In the genomic region with DNA sequence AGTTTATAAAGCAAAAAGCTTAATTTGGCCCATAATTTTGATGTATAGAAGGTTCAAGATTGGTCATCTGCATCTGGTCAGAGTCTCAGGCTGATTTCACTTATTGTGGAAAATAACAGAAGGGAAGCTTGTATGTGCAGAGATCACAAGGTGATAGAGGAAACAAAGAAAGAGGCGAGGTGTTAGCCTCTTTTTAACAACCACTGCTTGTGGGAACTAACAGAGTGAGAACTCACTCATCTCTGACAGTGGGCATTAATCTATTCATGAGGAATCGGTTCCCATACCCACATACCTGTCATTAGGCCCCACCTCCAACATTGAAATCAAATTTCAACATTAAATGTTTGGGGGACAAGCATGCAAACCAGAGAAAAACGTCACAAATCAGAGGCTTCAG, we compare ENCODE assay signal across 26 cellular contexts.
DNase-seq lines count a peak whose midpoint lies in the region; ATAC-seq, FAIRE-seq and TF ChIP-seq lines count a peak whose summit lies in the region.
"Had no signal": no experiment of that assay in that cellular context is flagged by ENCODE, and none has a peak within 500 bp of the region (broad histone marks: within the 10 kb centered on the region; RNA-seq: fewer than 3 reads in every experiment).

No MANE protein-coding gene starts in this region.

- WGBS in GM12878 (ENCODE audit: insufficient coverage, insufficient replicate concordance, low lambda C conversion rate, missing lambda C conversion rate): 0% methylated on average over 3 of the region's 3 CpGs
- WGBS in H1 (ENCODE audit: extremely low coverage in 1 of 2, insufficient coverage in 1 of 2, insufficient read length in 1 of 2, insufficient replicate concordance in 2 of 2, low coverage in 1 of 2, low lambda C conversion rate in 2 of 2, missing lambda C conversion rate in 1 of 2), 2 experiments: 61% methylated on average over 3 of the region's 3 CpGs; no CpG with 5 or more reads in 1 of the 2 experiments

- RAD21 ChIA-PET in GM12878 (lab: Charles Lee; ENCODE audit: unreplicated experiment): interaction anchor here (0.7 kb wide), 1 partner anchor 217 kb away, joined by 3 read pairs; no protein-coding TSS in a partner anchor

- SMC1A ChIA-PET in GM12878 (lab: Charles Lee; ENCODE audit: uncharacterized antibody, unreplicated experiment): interaction anchor here (1.0 kb wide), 1 partner anchor 116 kb away, joined by 3 read pairs; no protein-coding TSS in a partner anchor

- H2BK120ac ChIP-seq in H1 (replicated peaks; ENCODE audit: low read depth, low read length): no peak overlapping the region

- TF ChIP-seq CTCF in natural killer cell (IDR thresholded peaks at IDR 0.05) (no peak), GM12878 (IDR thresholded peaks at IDR 0.05 in 2 of 3, conservative IDR thresholded peaks at IDR 0.05 in 1 of 3; ENCODE audit: control insufficient read depth in 2 of 3, extremely low read depth in 1 of 3, insufficient read depth in 1 of 3, low read depth in 3 of 3, low read length in 3 of 3) (no peak), H1 (IDR thresholded peaks at IDR 0.05; ENCODE audit: control extremely low read depth in 1 of 3, insufficient read depth in 1 of 3, low read depth in 1 of 3, low read length in 3 of 3) (no peak)

- H3K4me1 Mint-ChIP-seq in natural killer cell: peaks cover 5% of the 10 kb centered on the region in 2 donors
- no peaks in the 10 kb centered on the region for H3K4me1 Mint-ChIP-seq in natural killer cell treated with Interleukin-12 subunit alpha and Interleukin-12 subunit beta and Interleukin-15 and Interleukin-18, amount 100 ng/mL, for 72 hours (ENCODE audit: low read depth in 2 of 2)
- H3K4me1 Mint-ChIP-seq: B cell had no signal

- H3K79me2 ChIP-seq in GM12878 (ENCODE audit: control insufficient read depth, insufficient read depth, low read length) (no peaks in the 10 kb centered on the region), H1 (ENCODE audit: control insufficient read depth in 1 of 2, insufficient read depth in 2 of 2, low read length in 2 of 2) (no peaks in the 10 kb centered on the region)

- H2BK20ac ChIP-seq in H1 (ENCODE audit: low read length): no peak overlapping the region

- H3K9me3 Mint-ChIP-seq in natural killer cell: peaks cover 2 to 6% of the 10 kb centered on the region in 2 donors
- no peaks in the 10 kb centered on the region for H3K9me3 Mint-ChIP-seq in natural killer cell treated with Interleukin-12 subunit alpha and Interleukin-12 subunit beta and Interleukin-15 and Interleukin-18, amount 100 ng/mL, for 72 hours

- H4K5ac ChIP-seq in H1 (ENCODE audit: insufficient read length, low read depth, low read length): no peak overlapping the region

- H2BK12ac ChIP-seq in H1 (ENCODE audit: low read depth, low read length): no peak overlapping the region

- TF ChIP-seq EP300 in GM12878 (IDR thresholded peaks at IDR 0.05; ENCODE audit: borderline replicate concordance in 1 of 2, control insufficient read depth in 1 of 2, low read depth in 2 of 2, low read length in 2 of 2): no peak
- no peak for TF ChIP-seq EP300 in H1 (IDR thresholded peaks at IDR 0.05; ENCODE audit: borderline replicate concordance in 1 of 2, low read depth in 2 of 2, low read length in 2 of 2)

- H2BK5ac ChIP-seq in H1 (ENCODE audit: low read depth, low read length): no peak overlapping the region

- no peak overlapping the region for H3K4ac ChIP-seq in H1 (replicated peaks; ENCODE audit: insufficient read length, low read depth, low read length)

- CTCF ChIA-PET in GM12878 (lab: Yijun Ruan, JAX): no interaction called here
- CTCF ChIA-PET in H1 (lab: Charles Lee; ENCODE audit: partially characterized antibody): interaction anchor here (0.6 kb wide), 1 partner anchor 26 kb away, joined by 3 read pairs; no protein-coding TSS in a partner anchor

- no peak overlapping the region for H4K8ac ChIP-seq in H1 (ENCODE audit: extremely low read depth, insufficient read depth, low read length)

- no peaks in the 10 kb centered on the region for H3K27me3 ChIP-seq in GM12878 (replicated peaks in 1 of 2; ENCODE audit: control insufficient read depth in 2 of 2, insufficient read depth in 2 of 2, low read length in 1 of 2)
- no peaks in the 10 kb centered on the region for H3K27me3 ChIP-seq in H1 (replicated peaks in 1 of 4; ENCODE audit: control insufficient read depth in 3 of 4, extremely low read depth in 1 of 4, insufficient read depth in 3 of 4, low read length in 3 of 4)
- H3K27me3 ChIP-seq: BLaER1 treated with 17β-estradiol and CSF1 and Interleukin-3, amounts not matched to agents 10 nM and 100 nM had no signal

- intact Hi-C loops in natural killer cell (cut with micrococcal nuclease) (no loop called here), GM12878 (cut with micrococcal nuclease; ENCODE audit: unreplicated experiment) (loop anchor here (10.0 kb wide), 1 partner anchor 511 kb away; no protein-coding TSS in a partner anchor)

- no peak overlapping the region for H3K4me2 ChIP-seq in GM12878 (ENCODE audit: control insufficient read depth, insufficient read depth)
- no peak overlapping the region for H3K4me2 ChIP-seq in H1 (ENCODE audit: insufficient read depth in 1 of 2, low read depth in 2 of 2, low read length in 2 of 2)
- H3K4me2 ChIP-seq: A549; BLaER1 treated with 17β-estradiol and CSF1 and Interleukin-3, amounts not matched to agents 10 nM and 100 nM had no signal

- H3K27ac ChIP-seq in GM12878 (ENCODE audit: control insufficient read depth, insufficient read depth) (no peak overlapping the region), H1 (ENCODE audit: low read depth, low read length) (no peak overlapping the region)
- H3K27ac ChIP-seq: 22Rv1; A549; BLaER1 treated with 17β-estradiol and CSF1 and Interleukin-3, amounts not matched to agents 10 nM and 100 nM; C4-2B had no signal

- peak overlapping the region in 1 of 2 donors; percentile 65 for H3K27ac Mint-ChIP-seq in natural killer cell
- H3K27ac Mint-ChIP-seq in natural killer cell treated with Interleukin-12 subunit alpha and Interleukin-12 subunit beta and Interleukin-15 and Interleukin-18, amount 100 ng/mL, for 72 hours: no peak overlapping the region
- H3K27ac Mint-ChIP-seq: B cell; CD4-positive, alpha-beta memory T cell; CD4-positive, CD25-positive, alpha-beta regulatory T cell; CD8-positive, alpha-beta memory T cell had no signal

- H3K79me1 ChIP-seq in H1 (ENCODE audit: low read depth, low read length): no peaks in the 10 kb centered on the region

- no peaks in the 10 kb centered on the region for H3K36me3 Mint-ChIP-seq in natural killer cell
- no peaks in the 10 kb centered on the region for H3K36me3 Mint-ChIP-seq in natural killer cell treated with Interleukin-12 subunit alpha and Interleukin-12 subunit beta and Interleukin-15 and Interleukin-18, amount 100 ng/mL, for 72 hours
- H3K36me3 Mint-ChIP-seq: CD4-positive, alpha-beta memory T cell; CD4-positive, CD25-positive, alpha-beta regulatory T cell had no signal

- no peak overlapping the region for H3K4me3 ChIP-seq in GM12878
- H3K4me3 ChIP-seq in H1 (ENCODE audit: extremely low read depth in 1 of 4, insufficient read depth in 2 of 4, low read depth in 3 of 4, low read length in 4 of 4): no peak overlapping the region
- H3K4me3 ChIP-seq: A549; BLaER1 treated with 17β-estradiol and CSF1 and Interleukin-3, amounts not matched to agents 10 nM and 100 nM had no signal

- H3K4me1 ChIP-seq in GM12878 (ENCODE audit: control insufficient read depth, insufficient read depth, low read length): peaks cover 10% of the 10 kb centered on the region; the same call in 1 of the 2 replicates
- peaks cover 0 to 4% (median 0%) of the 10 kb centered on the region in 4 experiments; a peak in 1 of 7 replicates for H3K4me1 ChIP-seq in H1 (replicated peaks in 1 of 4; ENCODE audit: control insufficient read depth in 3 of 4, insufficient read depth in 4 of 4, low read length in 3 of 4)
- H3K4me1 ChIP-seq: A549; BLaER1 treated with 17β-estradiol and CSF1 and Interleukin-3, amounts not matched to agents 10 nM and 100 nM had no signal

- no peak overlapping the region for H3K18ac ChIP-seq in H1 (ENCODE audit: extremely low read depth, low read length)

- H4K91ac ChIP-seq in H1 (replicated peaks; ENCODE audit: insufficient read length, low read length): no peak overlapping the region

- H3K9ac ChIP-seq in GM12878 (ENCODE audit: control insufficient read depth, insufficient read depth, low read length) (no peak overlapping the region), H1 (replicated peaks in 1 of 4; ENCODE audit: extremely low read depth in 1 of 4, low read depth in 3 of 4, low read length in 3 of 4) (no peak overlapping the region)
- H3K9ac ChIP-seq: BLaER1 treated with 17β-estradiol and CSF1 and Interleukin-3, amounts not matched to agents 10 nM and 100 nM had no signal

- POLR2A ChIA-PET in GM12878 (lab: Charles Lee) (interaction anchor here (0.6 to 0.7 kb wide), 2 partner anchors 17 to 285 kb away, joined by 5 to 9 read pairs; no protein-coding TSS in a partner anchor), H1 (lab: Charles Lee; ENCODE audit: partially characterized antibody) (no interaction called here)

- FAIRE-seq in GM12878 (lab: Jason Lieb, UNC): no peak
- FAIRE-seq in H1 (lab: Jason Lieb, UNC): no peak
- FAIRE-seq: A549, GM12891, GM18507 had no signal

- no peak overlapping the region for H2AFZ ChIP-seq in GM12878 (ENCODE audit: control insufficient read depth, low read depth, low read length)
- 0 out of 2 replicates have a peak overlapping the region, but pooled peaks have one; percentile 16 for H2AFZ ChIP-seq in H1 (ENCODE audit: low read length)

- in situ Hi-C loops in GM12878 (cut with MboI): no loop called here

- no peak overlapping the region for H3K23ac ChIP-seq in H1 (ENCODE audit: insufficient read length)

- no peak overlapping the region for H2AK5ac ChIP-seq in H1 (ENCODE audit: low read depth, low read length)

- no peaks in the 10 kb centered on the region for H3K23me2 ChIP-seq in H1 (ENCODE audit: low read depth, low read length)

- ATAC-seq in natural killer cell (peak; percentile 46 to 73 (median 50)), GM12878 (0 out of 3 replicates have a peak, but pooled peaks have one; percentile 11), HG02571 (IDR thresholded peaks at IDR 0.05; ENCODE audit: unreplicated experiment) (no peak)
- no peak for ATAC-seq in natural killer cell treated with Interleukin-12 subunit alpha and Interleukin-12 subunit beta and Interleukin-15 and Interleukin-18, amount 100 ng/mL, for 72 hours
- ATAC-seq: A549 had no signal

- no TSS peak for BruUV-seq in GM12878 (replicated peaks; lab: Mats Ljungman, UMichigan)

- no peak for DNase-seq in natural killer cell
- no peak for DNase-seq in natural killer cell treated with Interleukin-12 subunit alpha and Interleukin-12 subunit beta and Interleukin-15 and Interleukin-18, amount 100 ng/mL, for 72 hours (ENCODE audit: low spot score)
- DNase-seq in GM12878 (ENCODE audit: low read depth, low spot score): no peak
- DNase-seq in H1 (ENCODE audit: low read depth in 1 of 2, low spot score in 2 of 2): no peak
- DNase-seq in NCI-H510A treated with DMSO at 0.1 percent for 48 hours (lab: John Stamatoyannopoulos, UW): no peak
- DNase-seq in CD1c-positive myeloid dendritic cell (ENCODE audit: extremely low spot score): no peak
- DNase-seq: AML-193; CD4-positive, alpha-beta memory T cell; CD4-positive, CD25-positive, alpha-beta regulatory T cell; CD8-positive, alpha-beta memory T cell; COR-L47; DMS 273 treated with DMSO at 0.1 percent for 48 hours; DMS153; DMS53; DMS79; DND-41; EL; GDM1 had no signal

- H3K36me3 ChIP-seq in GM12878 (ENCODE audit: control insufficient read depth in 2 of 2, insufficient read depth in 2 of 2, low read length in 1 of 2) (no peaks in the 10 kb centered on the region), H1 (ENCODE audit: control insufficient read depth in 2 of 4, insufficient read depth in 4 of 4, low read length in 3 of 4) (no peaks in the 10 kb centered on the region)
- H3K36me3 ChIP-seq: BLaER1 treated with 17β-estradiol and CSF1 and Interleukin-3, amounts not matched to agents 10 nM and 100 nM had no signal

- H2BK15ac ChIP-seq in H1 (ENCODE audit: low read length): no peak overlapping the region

- H4K20me1 ChIP-seq in GM12878 (ENCODE audit: control insufficient read depth, insufficient read depth) (no peaks in the 10 kb centered on the region), H1 (replicated peaks in 1 of 2; ENCODE audit: control insufficient read depth in 1 of 2, insufficient read depth in 2 of 2, low read length in 2 of 2) (no peaks in the 10 kb centered on the region)
- H4K20me1 ChIP-seq: BLaER1 treated with 17β-estradiol and CSF1 and Interleukin-3, amounts not matched to agents 10 nM and 100 nM had no signal

- peak overlapping the region; percentile 31 for H3K4me3 Mint-ChIP-seq in natural killer cell
- H3K4me3 Mint-ChIP-seq in natural killer cell treated with Interleukin-12 subunit alpha and Interleukin-12 subunit beta and Interleukin-15 and Interleukin-18, amount 100 ng/mL, for 72 hours: no peak overlapping the region
- H3K4me3 Mint-ChIP-seq: B cell; CD4-positive, alpha-beta memory T cell; CD4-positive, CD25-positive, alpha-beta regulatory T cell; CD8-positive, alpha-beta memory T cell had no signal

- H3K27me3 Mint-ChIP-seq in natural killer cell (ENCODE audit: low read depth in 2 of 2): no peaks in the 10 kb centered on the region
- H3K27me3 Mint-ChIP-seq in natural killer cell treated with Interleukin-12 subunit alpha and Interleukin-12 subunit beta and Interleukin-15 and Interleukin-18, amount 100 ng/mL, for 72 hours: no peaks in the 10 kb centered on the region
- H3K27me3 Mint-ChIP-seq: B cell; CD4-positive, alpha-beta memory T cell; CD4-positive, CD25-positive, alpha-beta regulatory T cell; CD8-positive, alpha-beta memory T cell had no signal

- no peak for TF ChIP-seq POLR2A in GM12878 (IDR thresholded peaks at IDR 0.05; ENCODE audit: low read depth, low read length)
- TF ChIP-seq POLR2A in H1 (IDR thresholded peaks at IDR 0.05; ENCODE audit: control extremely low read depth in 1 of 2, low read depth in 2 of 2, low read length in 2 of 2): no peak

- no peak overlapping the region for H3K14ac ChIP-seq in H1 (ENCODE audit: insufficient read length)

- H3K56ac ChIP-seq in H1 (replicated peaks; ENCODE audit: insufficient read length, low read depth, low read length): no peak overlapping the region

- H3K9me3 ChIP-seq in GM12878 (replicated peaks; ENCODE audit: control insufficient read depth, insufficient read depth, low read length): peaks cover 3% of the 10 kb centered on the region; the same call in 2 of the 3 replicates
- H3K9me3 ChIP-seq in H1 (ENCODE audit: insufficient read depth in 2 of 2, low read depth in 1 of 2, low read length in 1 of 2): no peaks in the 10 kb centered on the region
- H3K9me3 ChIP-seq: A549; BLaER1 treated with 17β-estradiol and CSF1 and Interleukin-3, amounts not matched to agents 10 nM and 100 nM had no signal

- TF ChIP-seq RAD21 in GM12878 (IDR thresholded peaks at IDR 0.05; ENCODE audit: insufficient read depth, low read depth, low read length) (no peak), H1 (IDR thresholded peaks at IDR 0.05 in 1 of 2, conservative IDR thresholded peaks at IDR 0.05 in 1 of 2; ENCODE audit: low read depth in 2 of 2, low read length in 2 of 2) (no peak)

Comparison
In these comparisons a context has a peak if more than half of its experiments do, and no peak if none do; other contexts are left out.
1. ATAC-seq: peak in natural killer cell (3 of 3) and GM12878 (single experiment); none in natural killer cell treated with Interleukin-12 subunit alpha and Interleukin-12 subunit beta and Interleukin-15 and Interleukin-18, amount 100 ng/mL, for 72 hours (0 of 2) and HG02571 (single experiment).